ENCODE assay signal across 2 cellular contexts in the genomic region with DNA sequence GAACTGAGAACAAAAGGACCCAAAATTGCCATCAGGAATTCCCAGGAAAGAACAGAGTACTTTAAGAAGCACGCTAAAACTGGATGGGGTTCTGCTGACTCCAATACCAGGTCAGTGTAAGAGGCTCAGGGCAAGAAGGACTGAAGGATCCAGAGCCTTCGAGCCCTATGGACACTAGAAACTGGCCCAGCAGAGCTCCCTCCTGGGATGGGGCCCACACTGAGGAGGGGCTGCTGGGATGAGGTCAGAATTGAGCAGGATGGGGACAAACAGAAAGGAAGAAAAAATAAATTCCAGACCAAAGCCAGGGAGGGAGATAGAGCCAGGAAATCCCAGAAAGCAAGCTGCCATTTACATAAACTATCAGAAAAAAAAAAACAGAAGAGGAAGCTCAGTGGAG.
TF ChIP-seq lines count a peak whose summit lies in the region.

No MANE protein-coding gene starts in this region.

TF ChIP-seq in A549, 52 proteins besides CTCF, POLR2A, EP300 and RAD21 (continued from another document):
- TF ChIP-seq, protein P1, sequence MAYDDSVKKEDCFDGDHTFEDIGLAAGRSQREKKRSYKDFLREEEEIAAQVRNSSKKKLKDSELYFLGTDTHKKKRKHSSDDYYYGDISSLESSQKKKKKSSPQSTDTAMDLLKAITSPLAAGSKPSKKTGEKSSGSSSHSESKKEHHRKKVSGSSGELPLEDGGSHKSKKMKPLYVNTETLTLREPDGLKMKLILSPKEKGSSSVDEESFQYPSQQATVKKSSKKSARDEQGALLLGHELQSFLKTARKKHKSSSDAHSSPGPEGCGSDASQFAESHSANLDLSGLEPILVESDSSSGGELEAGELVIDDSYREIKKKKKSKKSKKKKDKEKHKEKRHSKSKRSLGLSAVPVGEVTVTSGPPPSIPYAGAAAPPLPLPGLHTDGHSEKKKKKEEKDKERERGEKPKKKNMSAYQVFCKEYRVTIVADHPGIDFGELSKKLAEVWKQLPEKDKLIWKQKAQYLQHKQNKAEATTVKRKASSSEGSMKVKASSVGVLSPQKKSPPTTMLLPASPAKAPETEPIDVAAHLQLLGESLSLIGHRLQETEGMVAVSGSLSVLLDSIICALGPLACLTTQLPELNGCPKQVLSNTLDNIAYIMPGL (CRISPR knock-in tag; IDR thresholded peaks at IDR 0.05; ENCODE audit: borderline replicate concordance) = no peak
- TF ChIP-seq NPAS2 (CRISPR knock-in tag; IDR thresholded peaks at IDR 0.05; ENCODE audit: borderline replicate concordance) (no peak), RFX5 (IDR thresholded peaks at IDR 0.05) (no peak), NFE2L2 (conservative IDR thresholded peaks at IDR 0.05; ENCODE audit: low read length) (no peak), CHD4 (IDR thresholded peaks at IDR 0.05; ENCODE audit: borderline replicate concordance) (no peak)
- TF ChIP-seq, protein P2, sequence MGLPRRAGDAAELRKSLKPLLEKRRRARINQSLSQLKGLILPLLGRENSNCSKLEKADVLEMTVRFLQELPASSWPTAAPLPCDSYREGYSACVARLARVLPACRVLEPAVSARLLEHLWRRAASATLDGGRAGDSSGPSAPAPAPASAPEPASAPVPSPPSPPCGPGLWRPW (IDR thresholded peaks at IDR 0.05) = no peak

TF ChIP-seq in H1, 55 proteins besides CTCF, POLR2A, EP300 and RAD21:
- TF ChIP-seq, protein P3, sequence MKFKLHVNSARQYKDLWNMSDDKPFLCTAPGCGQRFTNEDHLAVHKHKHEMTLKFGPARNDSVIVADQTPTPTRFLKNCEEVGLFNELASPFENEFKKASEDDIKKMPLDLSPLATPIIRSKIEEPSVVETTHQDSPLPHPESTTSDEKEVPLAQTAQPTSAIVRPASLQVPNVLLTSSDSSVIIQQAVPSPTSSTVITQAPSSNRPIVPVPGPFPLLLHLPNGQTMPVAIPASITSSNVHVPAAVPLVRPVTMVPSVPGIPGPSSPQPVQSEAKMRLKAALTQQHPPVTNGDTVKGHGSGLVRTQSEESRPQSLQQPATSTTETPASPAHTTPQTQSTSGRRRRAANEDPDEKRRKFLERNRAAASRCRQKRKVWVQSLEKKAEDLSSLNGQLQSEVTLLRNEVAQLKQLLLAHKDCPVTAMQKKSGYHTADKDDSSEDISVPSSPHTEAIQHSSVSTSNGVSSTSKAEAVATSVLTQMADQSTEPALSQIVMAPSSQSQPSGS (IDR thresholded peaks at IDR 0.05; ENCODE audit: low read length) = no peak
- no peak for TF ChIP-seq TEAD4 (IDR thresholded peaks at IDR 0.05; ENCODE audit: low read depth, low read length)
- no peak for TF ChIP-seq POLR2AphosphoS5 (IDR thresholded peaks at IDR 0.05; ENCODE audit: low read depth, low read length)
- no peak for TF ChIP-seq NANOG (IDR thresholded peaks at IDR 0.05; ENCODE audit: insufficient read depth, low read depth, low read length, poor library complexity, severe bottlenecking)
- no peak for TF ChIP-seq CEBPB (IDR thresholded peaks at IDR 0.05; ENCODE audit: low read depth, low read length)
- TF ChIP-seq, protein P4, sequence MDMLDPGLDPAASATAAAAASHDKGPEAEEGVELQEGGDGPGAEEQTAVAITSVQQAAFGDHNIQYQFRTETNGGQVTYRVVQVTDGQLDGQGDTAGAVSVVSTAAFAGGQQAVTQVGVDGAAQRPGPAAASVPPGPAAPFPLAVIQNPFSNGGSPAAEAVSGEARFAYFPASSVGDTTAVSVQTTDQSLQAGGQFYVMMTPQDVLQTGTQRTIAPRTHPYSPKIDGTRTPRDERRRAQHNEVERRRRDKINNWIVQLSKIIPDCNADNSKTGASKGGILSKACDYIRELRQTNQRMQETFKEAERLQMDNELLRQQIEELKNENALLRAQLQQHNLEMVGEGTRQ (IDR thresholded peaks at IDR 0.05; ENCODE audit: low read length) = no peak
- TF ChIP-seq RNF2 (IDR thresholded peaks at IDR 0.05; ENCODE audit: borderline replicate concordance, low read depth, low read length, missing control alignments, poor library complexity, severe bottlenecking) = no peak
- TF ChIP-seq POU5F1 (IDR thresholded peaks at IDR 0.05; ENCODE audit: low read depth, low read length) = no peak
- TF ChIP-seq MAFK (IDR thresholded peaks at IDR 0.05; ENCODE audit: low read depth, low read length) = no peak
- TF ChIP-seq CREB1 (IDR thresholded peaks at IDR 0.05) = no peak
- TF ChIP-seq RXRA (IDR thresholded peaks at IDR 0.05; ENCODE audit: insufficient read depth, low read depth, low read length) = no peak
- no peak for TF ChIP-seq SP1 (IDR thresholded peaks at IDR 0.05; ENCODE audit: low read depth, low read length)
- no peak for TF ChIP-seq CBX5 (IDR thresholded peaks at IDR 0.05; ENCODE audit: low read depth, low read length)
